1 cellular context compared by ENCODE assay signal in genomic region chr6:44386364-44386928, GRCh38.
TF ChIP-seq lines count a peak whose summit lies in the region.

No MANE protein-coding gene starts in this region.

TF ChIP-seq in H1, 55 proteins besides CTCF, POLR2A, EP300 and RAD21 (continued from another document):
- TF ChIP-seq SRF (IDR thresholded peaks at IDR 0.05; ENCODE audit: low read depth, low read length) (no peak), TAF7 (optimal IDR thresholded peaks at IDR 0.05; ENCODE audit: borderline replicate concordance, low read depth, low read length) (no peak), SUZ12 (IDR thresholded peaks at IDR 0.05; ENCODE audit: low read length) (no peak)
